ENCODE assay signal across 21 cellular contexts in genomic region chr2:11636593-11637295, GRCh38. TPM values are rescaled to one million over a fixed set of nuclear protein-coding genes. Genes with fewer than 3 reads are reported as not detected.
"Had no signal": no experiment of that assay in that cellular context is flagged by ENCODE, and none has a peak within 500 bp of the region (broad histone marks: within the 10 kb centered on the region; RNA-seq: fewer than 3 reads in every experiment).

No MANE protein-coding gene starts in this region.

- DNase-seq: effector memory CD4-positive, alpha-beta T cell; gastrocnemius medialis; heart right ventricle; hypothalamus; islet precursor cell; mammary epithelial cell; naive thymus-derived CD4-positive, alpha-beta T cell; stimulated activated CD4-positive, alpha-beta T cell treated with anti-CD3 and anti-CD28 coated beads, Interleukin-2, amount 100 ng/mL, for 48 hours; testis had no signal

- H3K9me3 Mint-ChIP-seq: naive thymus-derived CD4-positive, alpha-beta T cell; neural progenitor cell; stimulated activated naive CD8-positive, alpha-beta T cell treated with anti-CD3 and anti-CD28 coated beads, Interleukin-15, Interleukin-2, amounts not matched to agents 100 ng/mL and 50 ng/mL, for 24 hours had no signal

- H3K27ac Mint-ChIP-seq: naive thymus-derived CD4-positive, alpha-beta T cell; stimulated activated naive CD8-positive, alpha-beta T cell treated with anti-CD3 and anti-CD28 coated beads, Interleukin-15, Interleukin-2, amounts not matched to agents 100 ng/mL and 50 ng/mL, for 24 hours had no signal

- H3K27me3 ChIP-seq: gastrocnemius medialis, heart right ventricle, neural progenitor cell, testis, tibial nerve had no signal

- ATAC-seq: esophagus mucosa; gastrocnemius medialis; heart right ventricle; left lobe of liver; naive thymus-derived CD4-positive, alpha-beta T cell had no signal

- H3K4me1 Mint-ChIP-seq: naive thymus-derived CD4-positive, alpha-beta T cell; neural progenitor cell had no signal

- H3K4me1 ChIP-seq: heart right ventricle, neural progenitor cell, tibial nerve had no signal

- H3K27me3 Mint-ChIP-seq: stimulated activated naive CD8-positive, alpha-beta T cell treated with anti-CD3 and anti-CD28 coated beads, Interleukin-15, Interleukin-2, amounts not matched to agents 100 ng/mL and 50 ng/mL, for 24 hours had no signal

- H3K36me3 Mint-ChIP-seq: naive thymus-derived CD4-positive, alpha-beta T cell had no signal

- H3K27ac ChIP-seq: gastrocnemius medialis, heart right ventricle, neural progenitor cell, testis, tibial nerve had no signal

- H3K4me3 Mint-ChIP-seq: naive thymus-derived CD4-positive, alpha-beta T cell; neural progenitor cell; stimulated activated naive CD8-positive, alpha-beta T cell treated with anti-CD3 and anti-CD28 coated beads, Interleukin-15, Interleukin-2, amounts not matched to agents 100 ng/mL and 50 ng/mL, for 24 hours had no signal

RNA-seq across cellular contexts. Expression of gene NTSR2, which starts 33.3 kb away (rescaled TPM):
- total RNA-seq: esophagus mucosa; fibroblast of lung; left lobe of liver; lower leg skin; mammary epithelial cell; mesenteric fat pad; mononuclear cell; naive thymus-derived CD4-positive, alpha-beta T cell; pulmonary artery endothelial cell; smooth muscle cell; ureter had no signal
- polyA plus RNA-seq: fibroblast of lung; mammary epithelial cell; naive thymus-derived CD4-positive, alpha-beta T cell; smooth muscle cell had no signal
